24 cellular contexts compared by ENCODE assay signal in genomic region chr6:1716396-1716795, GRCh38.
DNase-seq lines count a peak whose midpoint lies in the region; ATAC-seq and TF ChIP-seq lines count a peak whose summit lies in the region.
"Had no signal": no experiment of that assay in that cellular context is flagged by ENCODE, and none has a peak within 500 bp of the region (broad histone marks: within the 10 kb centered on the region; RNA-seq: fewer than 3 reads in every experiment).

No MANE protein-coding gene starts in this region.

- no peaks in the 10 kb centered on the region for H3K36me3 ChIP-seq in sigmoid colon
- no peaks in the 10 kb centered on the region for H3K36me3 ChIP-seq in neural progenitor cell
- H3K36me3 ChIP-seq: BE2C; BLaER1 treated with 17β-estradiol and CSF1 and Interleukin-3, amounts not matched to agents 10 nM and 100 nM had no signal

- H2AFZ ChIP-seq in neural progenitor cell (replicated peaks): no peak overlapping the region

- POLR2A ChIA-PET in activated CD8-positive, alpha-beta T cell treated with anti-CD3 and anti-CD28 coated beads, Interleukin-2, amount 10 ng/mL, durations not matched to agents 7 days and 5 days (lab: Charles Lee): no interaction called here
- POLR2A ChIA-PET in activated CD8-positive, alpha-beta T cell treated with anti-CD3 and anti-CD28 coated beads for 36 hours (lab: Charles Lee): no interaction called here

- no peak for TF ChIP-seq POLR2A in sigmoid colon (IDR thresholded peaks at IDR 0.05)

- H3K27me3 ChIP-seq in sigmoid colon (no peaks in the 10 kb centered on the region), neural progenitor cell (no peaks in the 10 kb centered on the region)
- H3K27me3 ChIP-seq: BE2C; BLaER1 treated with 17β-estradiol and CSF1 and Interleukin-3, amounts not matched to agents 10 nM and 100 nM had no signal

- H3K4me3 Mint-ChIP-seq in activated CD8-positive, alpha-beta T cell treated with anti-CD3 and anti-CD28 coated beads, Interleukin-2, amount 10 ng/mL, durations not matched to agents 7 days and 5 days: no peak overlapping the region
- no peak overlapping the region for H3K4me3 Mint-ChIP-seq in activated CD8-positive, alpha-beta T cell treated with anti-CD3 and anti-CD28 coated beads for 36 hours
- H3K4me3 Mint-ChIP-seq in mesothelial cell of epicardium: no peak overlapping the region
- H3K4me3 Mint-ChIP-seq in neural progenitor cell: no peak overlapping the region
- H3K4me3 Mint-ChIP-seq: CD14-positive monocyte; CD4-positive, alpha-beta T cell; CD8-positive, alpha-beta memory T cell had no signal

- no peaks in the 10 kb centered on the region for H3K4me1 Mint-ChIP-seq in activated CD8-positive, alpha-beta T cell treated with anti-CD3 and anti-CD28 coated beads, Interleukin-2, amount 10 ng/mL, durations not matched to agents 7 days and 5 days (ENCODE audit: low read depth)
- H3K4me1 Mint-ChIP-seq in activated CD8-positive, alpha-beta T cell treated with anti-CD3 and anti-CD28 coated beads for 36 hours (ENCODE audit: low read depth): no peaks in the 10 kb centered on the region
- peaks cover 55% of the 10 kb centered on the region for H3K4me1 Mint-ChIP-seq in mesothelial cell of epicardium
- peaks cover 45% of the 10 kb centered on the region for H3K4me1 Mint-ChIP-seq in neural progenitor cell
- H3K4me1 Mint-ChIP-seq: CD14-positive monocyte; CD8-positive, alpha-beta memory T cell had no signal

- H3K36me3 Mint-ChIP-seq in activated CD8-positive, alpha-beta T cell treated with anti-CD3 and anti-CD28 coated beads, Interleukin-2, amount 10 ng/mL, durations not matched to agents 7 days and 5 days (ENCODE audit: low read depth): no peaks in the 10 kb centered on the region
- H3K36me3 Mint-ChIP-seq in activated CD8-positive, alpha-beta T cell treated with anti-CD3 and anti-CD28 coated beads for 36 hours (ENCODE audit: low read depth): no peaks in the 10 kb centered on the region
- H3K36me3 Mint-ChIP-seq in mesothelial cell of epicardium: no peaks in the 10 kb centered on the region
- H3K36me3 Mint-ChIP-seq in neural progenitor cell: no peaks in the 10 kb centered on the region

- DNase-seq in activated CD8-positive, alpha-beta T cell treated with anti-CD3 and anti-CD28 coated beads, Interleukin-2, amount 10 ng/mL, durations not matched to agents 7 days and 5 days: peak; percentile 6
- no peak for DNase-seq in activated CD8-positive, alpha-beta T cell treated with anti-CD3 and anti-CD28 coated beads for 36 hours
- peak; percentile 40 for DNase-seq in ecto neural progenitor cell (ENCODE audit: low spot score)
- DNase-seq in mesothelial cell of epicardium (ENCODE audit: low spot score in 2 of 2, unreplicated experiment in 2 of 2): no peak
- peak; percentile 29 for DNase-seq in sigmoid colon
- DNase-seq in GM03348 (ENCODE audit: low spot score): no peak
- DNase-seq in EL: no peak
- DNase-seq in neural progenitor cell (ENCODE audit: low spot score): no peak
- DNase-seq: 8988T; ACHN; AML-193; BE2C; Calu3; CD4-positive, alpha-beta T cell; CD8-positive, alpha-beta memory T cell; COR-L47; DND-41; GDM1; GOT3; H7; HCEC 1CT had no signal

- H3K9ac ChIP-seq in neural progenitor cell: no peak overlapping the region
- H3K9ac ChIP-seq: BLaER1 treated with 17β-estradiol and CSF1 and Interleukin-3, amounts not matched to agents 10 nM and 100 nM had no signal

- H3K4me3 ChIP-seq in sigmoid colon: no peak overlapping the region
- H3K4me3 ChIP-seq in neural progenitor cell: no peak overlapping the region
- H3K4me3 ChIP-seq: A549; BLaER1 treated with 17β-estradiol and CSF1 and Interleukin-3, amounts not matched to agents 10 nM and 100 nM had no signal

- CTCF ChIA-PET in activated CD8-positive, alpha-beta T cell treated with anti-CD3 and anti-CD28 coated beads, Interleukin-2, amount 10 ng/mL, durations not matched to agents 7 days and 5 days (lab: Charles Lee): no interaction called here
- CTCF ChIA-PET in activated CD8-positive, alpha-beta T cell treated with anti-CD3 and anti-CD28 coated beads for 36 hours (lab: Charles Lee): no interaction called here

- intact Hi-C loops in activated CD8-positive, alpha-beta T cell treated with anti-CD3 and anti-CD28 coated beads for 36 hours (cut with micrococcal nuclease): no loop called here
- intact Hi-C loops in sigmoid colon (cut with DNase I): no loop called here

- H3K27ac Mint-ChIP-seq in activated CD8-positive, alpha-beta T cell treated with anti-CD3 and anti-CD28 coated beads, Interleukin-2, amount 10 ng/mL, durations not matched to agents 7 days and 5 days: no peak overlapping the region
- H3K27ac Mint-ChIP-seq in activated CD8-positive, alpha-beta T cell treated with anti-CD3 and anti-CD28 coated beads for 36 hours: no peak overlapping the region
- H3K27ac Mint-ChIP-seq in mesothelial cell of epicardium: peak overlapping the region; percentile 13
- no peak overlapping the region for H3K27ac Mint-ChIP-seq in neural progenitor cell
- H3K27ac Mint-ChIP-seq: CD14-positive monocyte; CD4-positive, alpha-beta T cell; CD8-positive, alpha-beta memory T cell had no signal

- TF ChIP-seq CTCF in activated CD8-positive, alpha-beta T cell treated with anti-CD3 and anti-CD28 coated beads for 36 hours (IDR thresholded peaks at IDR 0.05): no peak
- TF ChIP-seq CTCF in mesothelial cell of epicardium (IDR thresholded peaks at IDR 0.05; ENCODE audit: unreplicated experiment): no peak
- no peak for TF ChIP-seq CTCF in sigmoid colon (IDR thresholded peaks at IDR 0.05)
- no peak for TF ChIP-seq CTCF in neural progenitor cell (IDR thresholded peaks at IDR 0.05)

- no peak for TF ChIP-seq EP300 in sigmoid colon (IDR thresholded peaks at IDR 0.05)

- no peaks in the 10 kb centered on the region for H3K9me3 ChIP-seq in sigmoid colon
- H3K9me3 ChIP-seq in neural progenitor cell (ENCODE audit: low read depth): no peaks in the 10 kb centered on the region
- H3K9me3 ChIP-seq: A549; BE2C; BLaER1 treated with 17β-estradiol and CSF1 and Interleukin-3, amounts not matched to agents 10 nM and 100 nM had no signal

- H3K27me3 Mint-ChIP-seq in activated CD8-positive, alpha-beta T cell treated with anti-CD3 and anti-CD28 coated beads, Interleukin-2, amount 10 ng/mL, durations not matched to agents 7 days and 5 days (ENCODE audit: low read depth): no peaks in the 10 kb centered on the region
- no peaks in the 10 kb centered on the region for H3K27me3 Mint-ChIP-seq in activated CD8-positive, alpha-beta T cell treated with anti-CD3 and anti-CD28 coated beads for 36 hours
- H3K27me3 Mint-ChIP-seq in mesothelial cell of epicardium (ENCODE audit: low read depth) (no peaks in the 10 kb centered on the region), neural progenitor cell (ENCODE audit: insufficient read depth, low read depth) (peaks cover 5% of the 10 kb centered on the region)
- H3K27me3 Mint-ChIP-seq: CD4-positive, alpha-beta T cell; CD8-positive, alpha-beta memory T cell had no signal

- H3K4me2 ChIP-seq in neural progenitor cell: no peak overlapping the region
- H3K4me2 ChIP-seq: A549; BLaER1 treated with 17β-estradiol and CSF1 and Interleukin-3, amounts not matched to agents 10 nM and 100 nM had no signal

- peaks cover 19% of the 10 kb centered on the region for H3F3A ChIP-seq in neural progenitor cell (ENCODE audit: low read depth)

- H3K79me2 ChIP-seq in neural progenitor cell (ENCODE audit: low read depth): no peaks in the 10 kb centered on the region

- no peak overlapping the region for H3K27ac ChIP-seq in sigmoid colon
- H3K27ac ChIP-seq in neural progenitor cell: no peak overlapping the region
- H3K27ac ChIP-seq: A549; BLaER1 treated with 17β-estradiol and CSF1 and Interleukin-3, amounts not matched to agents 10 nM and 100 nM had no signal

- no peak for ATAC-seq in activated CD8-positive, alpha-beta T cell treated with anti-CD3 and anti-CD28 coated beads, Interleukin-2, amount 10 ng/mL, durations not matched to agents 7 days and 5 days
- no peak for ATAC-seq in activated CD8-positive, alpha-beta T cell treated with anti-CD3 and anti-CD28 coated beads for 36 hours
- ATAC-seq: A549 had no signal

- no peaks in the 10 kb centered on the region for H4K20me1 ChIP-seq in neural progenitor cell (ENCODE audit: low read depth)
- H4K20me1 ChIP-seq: BLaER1 treated with 17β-estradiol and CSF1 and Interleukin-3, amounts not matched to agents 10 nM and 100 nM had no signal

- 93 to 94% methylated on average over 5 of the region's 5 CpGs for WGBS in sigmoid colon, 2 donors

- no peaks in the 10 kb centered on the region for H3K9me3 Mint-ChIP-seq in activated CD8-positive, alpha-beta T cell treated with anti-CD3 and anti-CD28 coated beads, Interleukin-2, amount 10 ng/mL, durations not matched to agents 7 days and 5 days (ENCODE audit: insufficient read depth)
- H3K9me3 Mint-ChIP-seq in activated CD8-positive, alpha-beta T cell treated with anti-CD3 and anti-CD28 coated beads for 36 hours: no peaks in the 10 kb centered on the region
- H3K9me3 Mint-ChIP-seq in mesothelial cell of epicardium: no peaks in the 10 kb centered on the region
- no peaks in the 10 kb centered on the region for H3K9me3 Mint-ChIP-seq in neural progenitor cell
- H3K9me3 Mint-ChIP-seq: CD14-positive monocyte; CD4-positive, alpha-beta T cell; CD8-positive, alpha-beta memory T cell had no signal

- H3K4me1 ChIP-seq in sigmoid colon (no peaks in the 10 kb centered on the region), neural progenitor cell (peaks cover 35% of the 10 kb centered on the region)
- H3K4me1 ChIP-seq: A549 had no signal

Comparison
In these comparisons a context has a peak if more than half of its experiments do, and no peak if none do; other contexts are left out.
1. DNase-seq: peak in activated CD8-positive, alpha-beta T cell treated with anti-CD3 and anti-CD28 coated beads, Interleukin-2, amount 10 ng/mL, durations not matched to agents 7 days and 5 days (single experiment), ecto neural progenitor cell (single experiment) and sigmoid colon (single experiment); none in activated CD8-positive, alpha-beta T cell treated with anti-CD3 and anti-CD28 coated beads for 36 hours (single experiment), mesothelial cell of epicardium (0 of 2), GM03348 (single experiment), EL (single experiment) and neural progenitor cell (single experiment).